In the genomic region with DNA sequence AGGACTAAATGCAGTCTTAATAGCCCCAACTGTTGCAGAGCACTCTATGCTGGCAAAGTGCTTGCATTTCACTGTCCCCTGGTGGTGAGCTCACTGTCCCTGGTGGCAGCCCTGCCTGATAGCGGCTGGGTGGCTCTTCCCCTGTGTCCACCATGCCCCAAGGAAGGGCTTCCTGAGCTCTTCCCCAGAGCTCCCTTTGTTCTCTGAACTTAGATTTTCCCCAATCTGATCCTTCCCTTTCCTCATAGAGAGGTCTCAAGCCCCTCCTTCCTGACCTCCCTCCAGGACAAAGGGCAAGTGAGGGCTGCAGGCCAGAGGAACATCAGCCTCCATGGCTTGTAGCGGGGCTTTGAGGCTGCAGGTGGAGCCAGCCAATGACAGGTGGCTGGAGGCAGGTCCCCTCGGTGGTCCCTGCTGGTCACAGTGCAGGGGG, we compare ENCODE assay signal across 1 cellular context.
TF ChIP-seq lines count a peak whose summit lies in the region.

No MANE protein-coding gene starts in this region.

TF ChIP-seq in HCT116, 20 proteins besides CTCF, POLR2A, EP300 and RAD21 (continued from another document):
- TF ChIP-seq REST (IDR thresholded peaks at IDR 0.05; ENCODE audit: low read depth) (no peak), FOSL1 (IDR thresholded peaks at IDR 0.05; ENCODE audit: low read depth) (no peak), ZFX (IDR thresholded peaks at IDR 0.05) (no peak), SRF (IDR thresholded peaks at IDR 0.05; ENCODE audit: low read depth) (no peak), CEBPB (IDR thresholded peaks at IDR 0.05; ENCODE audit: low read depth) (no peak), EZH2 (IDR thresholded peaks at IDR 0.05) (no peak)
- TF ChIP-seq, protein P1, sequence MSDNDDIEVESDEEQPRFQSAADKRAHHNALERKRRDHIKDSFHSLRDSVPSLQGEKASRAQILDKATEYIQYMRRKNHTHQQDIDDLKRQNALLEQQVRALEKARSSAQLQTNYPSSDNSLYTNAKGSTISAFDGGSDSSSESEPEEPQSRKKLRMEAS (IDR thresholded peaks at IDR 0.05), result no peak
TF ChIP-seq in HCT116: peak in this region for 0.
